ENCODE assay signal across 9 cellular contexts in genomic region chr1:52296345-52296744, GRCh38.
DNase-seq lines count a peak whose midpoint lies in the region; ATAC-seq, FAIRE-seq and TF ChIP-seq lines count a peak whose summit lies in the region.
"Had no signal": no experiment of that assay in that cellular context is flagged by ENCODE, and none has a peak within 500 bp of the region (broad histone marks: within the 10 kb centered on the region; RNA-seq: fewer than 3 reads in every experiment).

No MANE protein-coding gene starts in this region.

- no peaks in the 10 kb centered on the region for H3K36me3 ChIP-seq in kidney epithelial cell (ENCODE audit: control insufficient read depth, insufficient read depth, low read length)

- H3K36me3 Mint-ChIP-seq in type B pancreatic cell = peaks cover 6% of the 10 kb centered on the region

- TF ChIP-seq CTCF in D721Med (IDR thresholded peaks at IDR 0.05; ENCODE audit: insufficient read depth, missing control alignments) (peak; percentile 64), kidney epithelial cell (IDR thresholded peaks at IDR 0.05; ENCODE audit: insufficient read depth, low read length, poor library complexity, severe bottlenecking) (peak; percentile 75), type B pancreatic cell (conservative IDR thresholded peaks at IDR 0.05) (peak; percentile 79)

- H3K27me3 Mint-ChIP-seq in type B pancreatic cell = no peaks in the 10 kb centered on the region

- peak; percentile 67 for FAIRE-seq in D721Med (lab: Jason Lieb, UNC)

- DNase-seq in D721Med (ENCODE audit: insufficient read length, low spot score) = peak; percentile 41
- DNase-seq in HCEC 1CT = peak; percentile 65
- peak; percentile 44 for DNase-seq in NCI-H526 treated with DMSO at 0.1 percent for 48 hours (lab: John Stamatoyannopoulos, UW)
- DNase-seq in brain pericyte (ENCODE audit: low read depth, low spot score) = peak; percentile 10
- peak; percentile 5 for DNase-seq in kidney epithelial cell (ENCODE audit: low read depth)
- DNase-seq in type B pancreatic cell (ENCODE audit: extremely low spot score, unreplicated experiment) = no peak
- DNase-seq: activated B cell treated with CpG ODN at 0.5 μM for 24 hours had no signal

- no peaks in the 10 kb centered on the region for H3K4me1 Mint-ChIP-seq in type B pancreatic cell (ENCODE audit: unreplicated experiment)
- H3K4me1 Mint-ChIP-seq: activated B cell treated with CpG ODN at 0.5 μM for 24 hours had no signal

- ATAC-seq in HG03280 (IDR thresholded peaks at IDR 0.05; ENCODE audit: unreplicated experiment) = no peak
- no peak for ATAC-seq in HG02798 (IDR thresholded peaks at IDR 0.05; ENCODE audit: poor library complexity, unreplicated experiment)

- H3K9me3 Mint-ChIP-seq in type B pancreatic cell = no peaks in the 10 kb centered on the region
- H3K9me3 Mint-ChIP-seq: activated B cell treated with CpG ODN at 0.5 μM for 24 hours had no signal

- H3K4me3 ChIP-seq in kidney epithelial cell (ENCODE audit: low read depth, low read length) = no peak overlapping the region

- H3K4me3 Mint-ChIP-seq in type B pancreatic cell = no peak overlapping the region
- H3K4me3 Mint-ChIP-seq: activated B cell treated with CpG ODN at 0.5 μM for 24 hours had no signal

- H3K27ac Mint-ChIP-seq in type B pancreatic cell = peak overlapping the region; percentile 10
- H3K27ac Mint-ChIP-seq: activated B cell treated with CpG ODN at 0.5 μM for 24 hours had no signal

- H3K27me3 ChIP-seq in kidney epithelial cell (ENCODE audit: control insufficient read depth, insufficient read depth, low read length) = no peaks in the 10 kb centered on the region
